Comparison of ENCODE assay signal across 8 cellular contexts in the genomic region with DNA sequence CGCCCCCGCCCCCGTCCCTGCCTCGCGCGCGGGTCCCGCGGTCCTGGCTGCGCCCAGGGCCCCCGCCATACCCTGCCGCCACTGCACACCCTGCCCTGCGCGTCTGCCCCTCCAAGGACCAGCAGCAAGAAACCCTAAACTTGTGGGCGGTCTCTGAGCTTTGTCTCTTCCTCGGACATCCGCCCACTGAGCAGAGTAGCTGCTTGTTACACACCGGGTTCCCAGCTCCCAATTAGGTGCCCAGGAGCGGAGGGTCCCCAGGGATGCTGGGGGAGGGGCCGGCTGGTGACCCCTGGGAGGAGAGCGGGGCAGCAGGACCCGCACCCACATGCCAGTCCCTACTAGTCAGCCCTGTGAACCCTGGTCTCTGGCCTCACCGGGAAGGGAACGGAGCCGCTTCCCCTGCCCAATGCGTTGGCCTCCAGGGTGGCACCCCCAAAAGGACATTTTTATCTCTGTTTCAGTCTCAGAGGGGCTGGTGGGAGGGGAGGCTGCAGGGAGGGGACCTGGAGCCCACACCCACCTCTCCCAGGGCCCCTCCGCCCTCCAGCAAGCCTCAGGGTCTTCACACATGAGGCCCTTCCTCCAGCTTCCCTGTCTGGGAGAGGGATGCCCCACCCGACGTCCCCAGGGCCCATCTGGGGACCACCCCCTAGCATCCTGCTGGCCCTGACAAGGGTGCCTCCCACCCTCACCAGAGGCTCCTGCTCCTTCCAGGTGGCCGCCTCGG. TPM values are rescaled to one million over a fixed set of nuclear protein-coding genes. Genes with fewer than 3 reads are reported as not detected.
DNase-seq lines count a peak whose midpoint lies in the region; ATAC-seq, FAIRE-seq and TF ChIP-seq lines count a peak whose summit lies in the region.

No MANE protein-coding gene starts in this region.

- H2BK20ac ChIP-seq in H9 (ENCODE audit: low read depth, low read length, poor library complexity, severe bottlenecking): no peak overlapping the region

- WGBS in H9 (ENCODE audit: extremely low coverage, insufficient read length, low lambda C conversion rate): no CpG with 5 or more reads among the region's 31 CpGs

- TF ChIP-seq CTCF in H9 (conservative IDR thresholded peaks at IDR 0.05): no peak
- no peak for TF ChIP-seq CTCF in astrocyte (IDR thresholded peaks at IDR 0.05; ENCODE audit: insufficient read depth, low read depth, low read length)
- TF ChIP-seq CTCF in mesothelial cell of epicardium (IDR thresholded peaks at IDR 0.05; ENCODE audit: unreplicated experiment): no peak

- H4K8ac ChIP-seq in H9 (replicated peaks; ENCODE audit: insufficient read length, low read depth, low read length): no peak overlapping the region

- H3K56ac ChIP-seq in H9 (ENCODE audit: insufficient read length, low read depth, low read length): no peak overlapping the region

- H3K36me3 Mint-ChIP-seq in H9 (ENCODE audit: insufficient read depth in 1 of 3, low read depth in 3 of 3) (peaks cover 0 to 3% (median 2%) of the 10 kb centered on the region in 3 experiments; a peak in 3 of 7 replicates), astrocyte (ENCODE audit: low read depth, unreplicated experiment) (peaks cover 8% of the 10 kb centered on the region), mesothelial cell of epicardium (no peaks in the 10 kb centered on the region)

- H3K4me1 ChIP-seq in ACC112 (ENCODE audit: control insufficient read depth, insufficient read depth, low read length, unreplicated experiment) (peaks cover 9% of the 10 kb centered on the region), H9 (ENCODE audit: insufficient read depth, low read length) (no peaks in the 10 kb centered on the region), astrocyte (ENCODE audit: insufficient read depth, low read length) (peaks cover 6% of the 10 kb centered on the region)

- H3K4me2 ChIP-seq in H9 (ENCODE audit: insufficient read depth, insufficient read length, low read length): peak overlapping the region; percentile 41
- peak overlapping the region; percentile 82 for H3K4me2 ChIP-seq in astrocyte (ENCODE audit: low read length)

- H3K27ac Mint-ChIP-seq in H9: 0 out of 7 replicates have a peak overlapping the region, but pooled peaks of 1 of the 3 experiments have one; percentile 27
- H3K27ac Mint-ChIP-seq in astrocyte (ENCODE audit: unreplicated experiment): no peak overlapping the region
- H3K27ac Mint-ChIP-seq in mesothelial cell of epicardium: no peak overlapping the region

- H3K9me3 ChIP-seq in H9 (ENCODE audit: control insufficient read depth, low read depth, low read length) (no peaks in the 10 kb centered on the region), astrocyte (ENCODE audit: insufficient read depth, low read depth, low read length) (no peaks in the 10 kb centered on the region)

- no peak overlapping the region for H2BK120ac ChIP-seq in H9 (ENCODE audit: low read depth, low read length, poor library complexity, severe bottlenecking)

- DNase-seq in H9 (peak; percentile 66), astrocyte (ENCODE audit: low read depth) (no peak), mesothelial cell of epicardium (ENCODE audit: low spot score in 2 of 2, unreplicated experiment in 2 of 2) (no peak), HUDEP-2 (lab: John Stamatoyannopoulos, UW; ENCODE audit: unreplicated experiment in 76 of 76) (no peak), dedifferentiated amniotic fluid mesenchymal stem cell (ENCODE audit: extremely low spot score) (no peak), erythroblast (lab: John Stamatoyannopoulos, UW) (no peak)

- peaks cover 7% of the 10 kb centered on the region for H3K23me2 ChIP-seq in H9 (ENCODE audit: insufficient read length, low read depth, low read length, poor library complexity, severe bottlenecking)

- no peak overlapping the region for H4K91ac ChIP-seq in H9 (ENCODE audit: insufficient read length, low read depth, low read length)

- H3K27ac ChIP-seq in ACC112 (ENCODE audit: low read depth, low read length) (no peak overlapping the region), H9 (ENCODE audit: insufficient read length, low read depth, low read length) (no peak overlapping the region), astrocyte (ENCODE audit: low read depth, low read length) (no peak overlapping the region)

- FAIRE-seq in astrocyte (lab: Jason Lieb, UNC): no peak

- no peak overlapping the region; the same call in 1 of the 2 replicates for H3K14ac ChIP-seq in H9 (ENCODE audit: insufficient read depth, low read length)

- H2BK5ac ChIP-seq in H9 (ENCODE audit: insufficient read length, low read length): no peak overlapping the region

- H4K20me1 ChIP-seq in H9 (ENCODE audit: control insufficient read depth, insufficient read depth, insufficient read length) (no peaks in the 10 kb centered on the region), astrocyte (ENCODE audit: insufficient read depth, low read length) (peaks cover 4% of the 10 kb centered on the region)

- H3K27me3 ChIP-seq in ACC112 (ENCODE audit: insufficient read depth, low read length) (no peaks in the 10 kb centered on the region), H9 (ENCODE audit: insufficient read depth, low read length) (no peaks in the 10 kb centered on the region), astrocyte (ENCODE audit: insufficient read depth, low read length) (no peaks in the 10 kb centered on the region)

- H2AFZ ChIP-seq in ACC112 (ENCODE audit: low read length, unreplicated experiment) (no peak overlapping the region), H9 (ENCODE audit: low read length) (no peak overlapping the region), astrocyte (ENCODE audit: low read depth, low read length) (no peak overlapping the region)

- H3K9ac ChIP-seq in H9 (ENCODE audit: extremely low read depth, insufficient read length, low read length): no peak overlapping the region
- H3K9ac ChIP-seq in astrocyte (ENCODE audit: low read length): no peak overlapping the region

- ATAC-seq in GM21737 (IDR thresholded peaks at IDR 0.05; ENCODE audit: unreplicated experiment): no peak

- H3K27me3 Mint-ChIP-seq in H9 (ENCODE audit: low read depth) (0 out of 2 replicates have a peak, but pooled peaks cover 1% of the 10 kb centered on the region), astrocyte (ENCODE audit: low read depth, unreplicated experiment) (no peaks in the 10 kb centered on the region), mesothelial cell of epicardium (ENCODE audit: low read depth) (no peaks in the 10 kb centered on the region)

- peak overlapping the region; percentile 77 to 84 for H3K4me3 Mint-ChIP-seq in H9
- peak overlapping the region; percentile 75 for H3K4me3 Mint-ChIP-seq in astrocyte (ENCODE audit: unreplicated experiment)
- peak overlapping the region; percentile 68 for H3K4me3 Mint-ChIP-seq in mesothelial cell of epicardium

- H2BK15ac ChIP-seq in H9 (ENCODE audit: low read depth, low read length): no peak overlapping the region

- no peaks in the 10 kb centered on the region for H3K36me3 ChIP-seq in ACC112 (ENCODE audit: insufficient read depth, low read length)
- no peaks in the 10 kb centered on the region for H3K36me3 ChIP-seq in astrocyte (ENCODE audit: insufficient read depth, low read length)

- H3T11ph ChIP-seq in H9 (ENCODE audit: low read length): no peak overlapping the region

- H3K4me3 ChIP-seq in ACC112 (ENCODE audit: low read depth, low read length) (peak overlapping the region; percentile 72; the same call in 1 of the 2 replicates), astrocyte (ENCODE audit: insufficient read depth, low read depth, low read length) (peak overlapping the region; percentile 46)

- no peaks in the 10 kb centered on the region for H3K79me2 ChIP-seq in ACC112 (ENCODE audit: control insufficient read depth, insufficient read depth, low read length, unreplicated experiment)
- H3K79me2 ChIP-seq in H9 (ENCODE audit: insufficient read depth, low read length): no peaks in the 10 kb centered on the region
- H3K79me2 ChIP-seq in astrocyte (ENCODE audit: insufficient read depth, low read length): no peaks in the 10 kb centered on the region

- no peak overlapping the region for H2AK5ac ChIP-seq in H9 (ENCODE audit: insufficient read length, low read length)

- H2BK12ac ChIP-seq in H9 (ENCODE audit: insufficient read length, low read depth, low read length): no peak overlapping the region

- no peak overlapping the region for H4K5ac ChIP-seq in H9 (ENCODE audit: insufficient read length, low read depth, low read length)

- no peak for TF ChIP-seq POLR2A in erythroblast (IDR thresholded peaks at IDR 0.05; ENCODE audit: low read length)

- H3K79me1 ChIP-seq in H9 (ENCODE audit: insufficient read depth, low read depth, low read length, poor library complexity, severe bottlenecking): no peaks in the 10 kb centered on the region

- H3K4me1 Mint-ChIP-seq in H9 (peaks cover 4 to 13% of the 10 kb centered on the region in 2 experiments), astrocyte (ENCODE audit: low read depth, unreplicated experiment) (peaks cover 4% of the 10 kb centered on the region), mesothelial cell of epicardium (peaks cover 5% of the 10 kb centered on the region)

- no peak overlapping the region for H3K4ac ChIP-seq in H9 (ENCODE audit: low read depth, low read length)

- H3K9me3 Mint-ChIP-seq in H9 (no peaks in the 10 kb centered on the region; a peak in 1 of 5 replicates), astrocyte (ENCODE audit: unreplicated experiment) (no peaks in the 10 kb centered on the region), mesothelial cell of epicardium (no peaks in the 10 kb centered on the region)

- no peak overlapping the region for H3K23ac ChIP-seq in H9 (ENCODE audit: insufficient read length, low read depth, low read length)

- H3K18ac ChIP-seq in H9 (ENCODE audit: insufficient read length, low read depth, low read length): no peak overlapping the region

RNA-seq across cellular contexts. Expression of a gene that starts 10.5 kb away (rescaled TPM):
- total RNA-seq in H9 (2021): 54.0 and 58.4 TPM in 2 replicates
- total RNA-seq in astrocyte: 29.2 and 30.7 TPM in 2 replicates
- total RNA-seq in mesothelial cell of epicardium: 29.9 to 34.1 TPM (median 32.1 TPM) in 3 replicates

RNA-seq across cellular contexts. Expression of a gene that starts 15.4 kb away (rescaled TPM):
- total RNA-seq in H9 (2021) (33.4 and 36.5 TPM in 2 replicates), astrocyte (15.5 and 15.6 TPM in 2 replicates), mesothelial cell of epicardium (38.7 to 45.2 TPM (median 42.2 TPM) in 3 replicates)

RNA-seq across cellular contexts. Expression of a gene that starts 15.8 kb away (rescaled TPM):
- 14.3 and 14.8 TPM in 2 replicates for total RNA-seq in H9 (2021)
- 10.7 and 11.7 TPM in 2 replicates for total RNA-seq in astrocyte
- 16.1 to 17.2 TPM (median 17.0 TPM) in 3 replicates for total RNA-seq in mesothelial cell of epicardium

RNA-seq across cellular contexts. Expression of a gene that starts 53.8 kb away (rescaled TPM):
- total RNA-seq in H9 (2021) (0.86 TPM in 1 of 2 replicates, not detected in the other), astrocyte (2.0 and 2.8 TPM in 2 replicates), mesothelial cell of epicardium (1.6 TPM in 1 of 3 replicates, not detected in the others)
